In genomic region chr10:76178561-76179292, GRCh38 we compare ENCODE assay signal across 12 cellular contexts.
"Had no signal": no experiment of that assay in that cellular context is flagged by ENCODE, and none has a peak within 500 bp of the region (broad histone marks: within the 10 kb centered on the region; RNA-seq: fewer than 3 reads in every experiment).

No MANE protein-coding gene starts in this region.

- ATAC-seq: right lobe of liver, T-helper 17 cell had no signal

- H3K4me1 Mint-ChIP-seq: activated B cell treated with CpG ODN at 0.5 μM for 24 hours, T-helper 17 cell had no signal

- H3K4me1 ChIP-seq: right lobe of liver, stomach, testis had no signal

- H3K27me3 ChIP-seq: ovary, right lobe of liver, stomach, testis, upper lobe of left lung had no signal

- H3K27me3 Mint-ChIP-seq: activated B cell treated with CpG ODN at 0.5 μM for 24 hours, T-helper 17 cell had no signal

- H3K4me3 ChIP-seq: ovary, right lobe of liver, stomach, testis, upper lobe of left lung had no signal

- H3K9me3 ChIP-seq: ovary, right lobe of liver, stomach, testis, upper lobe of left lung had no signal

- H3K27ac Mint-ChIP-seq: activated B cell treated with CpG ODN at 0.5 μM for 24 hours; activated naive CD4-positive, alpha-beta T cell treated with anti-CD3 and anti-CD28 coated beads for 36 hours; nephron progenitor cell; T-helper 17 cell had no signal

- H3K36me3 ChIP-seq: ovary, right lobe of liver, stomach, upper lobe of left lung had no signal

- H3K4me3 Mint-ChIP-seq: activated B cell treated with CpG ODN at 0.5 μM for 24 hours; activated naive CD4-positive, alpha-beta T cell treated with anti-CD3 and anti-CD28 coated beads for 36 hours; nephron progenitor cell; T-helper 17 cell had no signal

- DNase-seq: activated B cell treated with CpG ODN at 0.5 μM for 24 hours; activated naive CD4-positive, alpha-beta T cell treated with anti-CD3 and anti-CD28 coated beads for 36 hours; activated T-cell treated with anti-CD3 and anti-CD28 coated beads for 4 hours; head of caudate nucleus; nephron progenitor cell; ovary; right lobe of liver; stimulated activated CD4-positive, alpha-beta T cell treated with anti-CD3 and anti-CD28 coated beads, Interleukin-1b, Interleukin-23, amount 100 ng/mL, for 48 hours; stomach; T-helper 17 cell; testis; upper lobe of left lung had no signal

- H3K27ac ChIP-seq: ovary, right lobe of liver, stomach, testis, upper lobe of left lung had no signal
